22 cellular contexts compared by ENCODE assay signal in the genomic region with DNA sequence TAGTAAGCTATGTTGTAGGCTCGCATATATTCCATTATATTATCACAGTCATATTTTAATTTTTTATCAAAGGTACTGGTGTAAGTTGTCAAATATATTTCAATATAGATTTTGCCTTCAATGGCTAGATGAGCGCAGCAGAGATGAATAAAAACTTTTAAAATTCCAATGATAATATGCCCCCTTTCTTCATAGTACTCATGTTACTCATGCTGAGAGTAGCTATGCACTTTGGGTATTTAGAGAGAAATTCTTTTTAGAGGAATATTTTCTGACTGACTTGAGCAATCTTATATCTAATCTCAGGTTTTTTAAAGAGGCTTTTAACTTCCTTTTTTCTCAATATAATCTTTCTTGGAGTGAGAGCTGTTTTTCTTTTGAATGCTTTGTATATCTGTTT. TPM values are rescaled to one million over a fixed set of nuclear protein-coding genes. Genes with fewer than 3 reads are reported as not detected.
A peak's percentile ranks its signal among the peaks of the same experiment; 100 is the strongest.
DNase-seq lines count a peak whose midpoint lies in the region; ATAC-seq and TF ChIP-seq lines count a peak whose summit lies in the region.
"Had no signal": no experiment of that assay in that cellular context is flagged by ENCODE, and none has a peak within 500 bp of the region (broad histone marks: within the 10 kb centered on the region; RNA-seq: fewer than 3 reads in every experiment).

No MANE protein-coding gene starts in this region.

- H3K36me3 ChIP-seq in cardiac muscle cell (no peaks in the 10 kb centered on the region), adipocyte (ENCODE audit: control insufficient read depth, insufficient read depth, low read length, severe bottlenecking) (peaks cover 37% of the 10 kb centered on the region)

- DNase-seq in cardiac muscle cell (ENCODE audit: low read depth in 1 of 2, low spot score in 1 of 2) (no peak), left ventricle myocardium superior (no peak), adipocyte (ENCODE audit: low read depth) (peak; percentile 34), iris pigment epithelial cell (ENCODE audit: low read depth) (peak; percentile 47), HuH-7.5 (ENCODE audit: low spot score) (no peak), erythroblast (lab: John Stamatoyannopoulos, UW) (no peak)
- DNase-seq: CD4-positive, CD25-positive, alpha-beta regulatory T cell; DMS153; DND-41; KG1; NCI-H1092; NCI-H1436; NCI-H187 treated with DMSO at 0.1 percent for 48 hours; NCI-H2171 treated with DMSO at 0.1 percent for 48 hours; NCI-H345; NCI-H524 treated with DMSO at 0.1 percent for 48 hours; NCI-H774; NK-92 treated with Interleukin-12 subunit alpha and Interleukin-12 subunit beta, amount 100 ng/mL, for 24 hours; PC-9; SJCRH30 had no signal

- intact Hi-C loops in left ventricle myocardium superior (cut with micrococcal nuclease): no loop called here

- TF ChIP-seq POLR2A in erythroblast (IDR thresholded peaks at IDR 0.05; ENCODE audit: low read length): no peak

- no peak for TF ChIP-seq CTCF in cardiac muscle cell (IDR thresholded peaks at IDR 0.05; ENCODE audit: low read depth, low read length)

- H3K4me3 ChIP-seq in cardiac muscle cell: no peak overlapping the region
- no peak overlapping the region for H3K4me3 ChIP-seq in adipocyte (ENCODE audit: low read length)
- H3K4me3 ChIP-seq: BLaER1, PC-9, SJCRH30 had no signal

- H3K4me1 ChIP-seq in cardiac muscle cell (ENCODE audit: low read depth): peaks cover 8% of the 10 kb centered on the region
- no peaks in the 10 kb centered on the region for H3K4me1 ChIP-seq in adipocyte (ENCODE audit: control insufficient read depth, insufficient read depth, low read length)
- H3K4me1 ChIP-seq: BLaER1, SJCRH30 had no signal

- peak overlapping the region; percentile 33 for H3K27ac ChIP-seq in cardiac muscle cell
- H3K27ac ChIP-seq: BLaER1, PC-9, SJCRH30 had no signal

- H3K27me3 ChIP-seq in cardiac muscle cell (no peaks in the 10 kb centered on the region), adipocyte (replicated peaks; ENCODE audit: control insufficient read depth, insufficient read depth, low read length) (no peaks in the 10 kb centered on the region)
- H3K27me3 ChIP-seq: BLaER1, SJCRH30 had no signal

- ATAC-seq in left ventricle myocardium superior (no peak), HG03039 (IDR thresholded peaks at IDR 0.05; ENCODE audit: unreplicated experiment) (no peak)

- H3K9ac ChIP-seq in adipocyte (ENCODE audit: low read length): no peak overlapping the region
- H3K9ac ChIP-seq: BLaER1 had no signal

- H3K9me3 ChIP-seq in cardiac muscle cell (ENCODE audit: low read depth) (no peaks in the 10 kb centered on the region), adipocyte (ENCODE audit: control insufficient read depth, low read length) (peaks cover 11% of the 10 kb centered on the region)

RNA-seq across cellular contexts. Expression of a gene that starts 11.4 kb away (rescaled TPM):
- total RNA-seq in cardiac muscle cell: 14.9 and 24.8 TPM in 2 replicates
- polyA plus RNA-seq in cardiac muscle cell: 12.5 and 16.0 TPM in 2 replicates
- 10.2 TPM for total RNA-seq in left ventricle myocardium superior

Comparison
In these comparisons a context has a peak if more than half of its experiments do, and no peak if none do; other contexts are left out.
1. DNase-seq: peak in adipocyte (single experiment) and iris pigment epithelial cell (single experiment); none in cardiac muscle cell (0 of 2), left ventricle myocardium superior (single experiment), HuH-7.5 (single experiment) and erythroblast (0 of 2).